Comparison of ENCODE assay signal across 1 cellular context in the genomic region with DNA sequence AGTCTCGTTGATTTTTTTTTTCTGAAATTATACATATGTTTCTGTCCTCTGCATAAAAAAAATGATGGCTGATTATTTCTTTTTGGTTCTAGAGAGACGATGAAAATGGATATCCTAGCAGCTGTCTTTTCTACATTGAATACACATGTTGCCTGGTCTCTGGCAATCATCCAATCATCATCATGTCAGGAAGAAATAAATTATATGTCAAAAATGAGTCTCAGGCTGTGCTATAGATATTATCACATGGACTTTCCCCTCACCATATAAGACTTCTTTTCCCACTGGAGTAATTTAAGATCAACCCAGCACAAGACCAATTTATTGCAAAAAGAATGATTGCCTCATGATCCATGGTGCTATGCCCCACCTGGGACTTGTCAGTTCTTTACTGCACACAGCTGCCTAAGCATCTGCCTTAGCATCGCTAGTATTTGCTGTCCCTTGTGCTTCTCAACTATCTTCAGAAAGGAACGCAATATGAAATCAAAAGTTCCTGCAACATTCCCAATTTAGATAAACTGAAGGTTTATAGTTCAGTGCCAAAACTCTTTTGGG.
TF ChIP-seq lines count a peak whose summit lies in the region.

No MANE protein-coding gene starts in this region.

TF ChIP-seq in HepG2, 621 proteins besides CTCF, POLR2A, EP300 and RAD21 (continued from another document):
- TF ChIP-seq DNMT1 (CRISPR knock-in tag; IDR thresholded peaks at IDR 0.05) (no peak), ASH2L (IDR thresholded peaks at IDR 0.05; ENCODE audit: insufficient read length, low read depth, low read length) (no peak), ZNF263 (CRISPR knock-in tag; IDR thresholded peaks at IDR 0.05) (no peak), ZNF749 (CRISPR knock-in tag; IDR thresholded peaks at IDR 0.05; ENCODE audit: borderline replicate concordance) (no peak), BRD4 (CRISPR knock-in tag; IDR thresholded peaks at IDR 0.05) (no peak), ZNF556 (CRISPR knock-in tag; IDR thresholded peaks at IDR 0.05; ENCODE audit: borderline replicate concordance) (no peak), KDM1A (CRISPR knock-in tag; IDR thresholded peaks at IDR 0.05) (no peak), PITX1 (CRISPR knock-in tag; IDR thresholded peaks at IDR 0.05) (no peak), ZBTB49 (CRISPR knock-in tag; IDR thresholded peaks at IDR 0.05; ENCODE audit: borderline replicate concordance) (no peak)
- TF ChIP-seq, protein P1, sequence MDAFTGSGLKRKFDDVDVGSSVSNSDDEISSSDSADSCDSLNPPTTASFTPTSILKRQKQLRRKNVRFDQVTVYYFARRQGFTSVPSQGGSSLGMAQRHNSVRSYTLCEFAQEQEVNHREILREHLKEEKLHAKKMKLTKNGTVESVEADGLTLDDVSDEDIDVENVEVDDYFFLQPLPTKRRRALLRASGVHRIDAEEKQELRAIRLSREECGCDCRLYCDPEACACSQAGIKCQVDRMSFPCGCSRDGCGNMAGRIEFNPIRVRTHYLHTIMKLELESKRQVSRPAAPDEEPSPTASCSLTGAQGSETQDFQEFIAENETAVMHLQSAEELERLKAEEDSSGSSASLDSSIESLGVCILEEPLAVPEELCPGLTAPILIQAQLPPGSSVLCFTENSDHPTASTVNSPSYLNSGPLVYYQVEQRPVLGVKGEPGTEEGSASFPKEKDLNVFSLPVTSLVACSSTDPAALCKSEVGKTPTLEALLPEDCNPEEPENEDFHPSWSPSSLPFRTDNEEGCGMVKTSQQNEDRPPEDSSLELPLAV (CRISPR knock-in tag; conservative IDR thresholded peaks at IDR 0.05; ENCODE audit: low read depth), result no peak
- TF ChIP-seq, protein P2, sequence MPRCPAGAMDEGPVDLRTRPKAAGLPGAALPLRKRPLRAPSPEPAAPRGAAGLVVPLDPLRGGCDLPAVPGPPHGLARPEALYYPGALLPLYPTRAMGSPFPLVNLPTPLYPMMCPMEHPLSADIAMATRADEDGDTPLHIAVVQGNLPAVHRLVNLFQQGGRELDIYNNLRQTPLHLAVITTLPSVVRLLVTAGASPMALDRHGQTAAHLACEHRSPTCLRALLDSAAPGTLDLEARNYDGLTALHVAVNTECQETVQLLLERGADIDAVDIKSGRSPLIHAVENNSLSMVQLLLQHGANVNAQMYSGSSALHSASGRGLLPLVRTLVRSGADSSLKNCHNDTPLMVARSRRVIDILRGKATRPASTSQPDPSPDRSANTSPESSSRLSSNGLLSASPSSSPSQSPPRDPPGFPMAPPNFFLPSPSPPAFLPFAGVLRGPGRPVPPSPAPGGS (CRISPR knock-in tag; IDR thresholded peaks at IDR 0.05), result no peak
